26 cellular contexts compared by ENCODE assay signal in genomic region chr4:7286798-7287197, GRCh38.
"Had no signal": no experiment of that assay in that cellular context is flagged by ENCODE, and none has a peak within 500 bp of the region (broad histone marks: within the 10 kb centered on the region; RNA-seq: fewer than 3 reads in every experiment).

No MANE protein-coding gene starts in this region.

- H3K9me3 ChIP-seq: esophagus squamous epithelium, heart right ventricle, left lung, lower lobe of right lung, right atrium auricular region, stomach, thyroid gland had no signal

- H3K27me3 ChIP-seq: right atrium auricular region, thyroid gland had no signal

- H3K4me1 Mint-ChIP-seq: memory B cell had no signal

- H3K4me3 ChIP-seq: esophagus squamous epithelium, heart right ventricle, left lung, lower lobe of right lung, right atrium auricular region, smooth muscle cell, stomach, thyroid gland had no signal

- H3K36me3 ChIP-seq: esophagus squamous epithelium, heart right ventricle, left lung, lower lobe of right lung, right atrium auricular region, stomach, thyroid gland had no signal

- H2AFZ ChIP-seq: parathyroid adenoma had no signal

- H3K27ac Mint-ChIP-seq: effector memory CD8-positive, alpha-beta T cell; memory B cell; naive B cell; natural killer cell treated with Interleukin-12 subunit alpha and Interleukin-12 subunit beta and Interleukin-15 and Interleukin-18, amount 100 ng/mL, for 72 hours; progenitor cell of endocrine pancreas; stimulated activated effector memory CD8-positive, alpha-beta T cell treated with anti-CD3 and anti-CD28 coated beads, Interleukin-12 subunit alpha, Interleukin-12 subunit beta, amount 100 ng/mL, for 72 hours; type B pancreatic cell had no signal

- H3K36me3 Mint-ChIP-seq: memory B cell; naive B cell; natural killer cell treated with Interleukin-12 subunit alpha and Interleukin-12 subunit beta and Interleukin-15 and Interleukin-18, amount 100 ng/mL, for 72 hours; stimulated activated effector memory CD8-positive, alpha-beta T cell treated with anti-CD3 and anti-CD28 coated beads, Interleukin-12 subunit alpha, Interleukin-12 subunit beta, amount 100 ng/mL, for 72 hours; type B pancreatic cell had no signal

- ATAC-seq: effector memory CD8-positive, alpha-beta T cell; heart right ventricle; left lung; lower lobe of right lung; natural killer cell treated with Interleukin-12 subunit alpha and Interleukin-12 subunit beta and Interleukin-15 and Interleukin-18, amount 100 ng/mL, for 72 hours; stimulated activated effector memory CD8-positive, alpha-beta T cell treated with anti-CD3 and anti-CD28 coated beads, Interleukin-12 subunit alpha, Interleukin-12 subunit beta, amount 100 ng/mL, for 72 hours had no signal

- H3K27ac ChIP-seq: esophagus squamous epithelium, heart right ventricle, left lung, lower lobe of right lung, parathyroid adenoma, right atrium auricular region, thyroid gland had no signal

- H3K4me1 ChIP-seq: left lung, lower lobe of right lung, parathyroid adenoma had no signal

- DNase-seq: cortex of kidney; effector memory CD8-positive, alpha-beta T cell; erythroblast; esophagus squamous epithelium; glutamatergic neuron; heart right ventricle; hippocampal formation; left cardiac atrium; lower lobe of right lung; naive B cell; stimulated activated CD4-positive, alpha-beta T cell treated with anti-CD3 and anti-CD28 coated beads, Interleukin-12 subunit alpha, Interleukin-12 subunit beta, amount 100 ng/mL, for 4 hours; stimulated activated CD4-positive, alpha-beta T cell treated with anti-CD3 and anti-CD28 coated beads, Interleukin-1b, Interleukin-23, amount 100 ng/mL, for 48 hours; stimulated activated CD4-positive, alpha-beta T cell treated with anti-CD3 and anti-CD28 coated beads, Interleukin-4, amount 100 ng/mL, for 1 hour; stimulated activated naive CD4-positive, alpha-beta T cell treated with Interleukin-2 at 50 U/mL for 16 hours; stomach; thyroid gland had no signal

- H3K9ac ChIP-seq: parathyroid adenoma had no signal

- H3K4me3 Mint-ChIP-seq: effector memory CD8-positive, alpha-beta T cell; memory B cell; naive B cell; natural killer cell treated with Interleukin-12 subunit alpha and Interleukin-12 subunit beta and Interleukin-15 and Interleukin-18, amount 100 ng/mL, for 72 hours; neural crest cell; stimulated activated effector memory CD8-positive, alpha-beta T cell treated with anti-CD3 and anti-CD28 coated beads, Interleukin-12 subunit alpha, Interleukin-12 subunit beta, amount 100 ng/mL, for 72 hours had no signal

- H3K4me2 ChIP-seq: smooth muscle cell had no signal
